In genomic region chr2:26184086-26184485, GRCh38 we compare ENCODE assay signal across 10 cellular contexts. TPM values are rescaled to one million over a fixed set of nuclear protein-coding genes. Genes with fewer than 3 reads are reported as not detected.
DNase-seq lines count a peak whose midpoint lies in the region; ATAC-seq and TF ChIP-seq lines count a peak whose summit lies in the region.
"Had no signal": no experiment of that assay in that cellular context is flagged by ENCODE, and none has a peak within 500 bp of the region (broad histone marks: within the 10 kb centered on the region; RNA-seq: fewer than 3 reads in every experiment).

No MANE protein-coding gene starts in this region.

- no peaks in the 10 kb centered on the region for H3K9me3 ChIP-seq in CD4-positive, CD25-positive, alpha-beta regulatory T cell (ENCODE audit: control insufficient read depth in 2 of 2, low read length in 2 of 2)
- H3K9me3 ChIP-seq in T-helper 17 cell (ENCODE audit: control insufficient read depth, low read length, poor library complexity, severe bottlenecking) (no peaks in the 10 kb centered on the region), trophoblast cell (ENCODE audit: insufficient read depth, low read depth, low read length) (no peaks in the 10 kb centered on the region)
- H3K9me3 ChIP-seq: thyroid gland had no signal

- no peak overlapping the region for H4K91ac ChIP-seq in trophoblast cell (ENCODE audit: low read depth, low read length)

- no peak overlapping the region for H2BK120ac ChIP-seq in trophoblast cell (ENCODE audit: insufficient read depth, low read length, poor library complexity)

- no peak overlapping the region for H3K4ac ChIP-seq in trophoblast cell (ENCODE audit: low read depth, low read length)

- no peaks in the 10 kb centered on the region for H3K36me3 ChIP-seq in CD4-positive, CD25-positive, alpha-beta regulatory T cell (ENCODE audit: control insufficient read depth, insufficient read depth, low read length)
- no peaks in the 10 kb centered on the region for H3K36me3 ChIP-seq in trophoblast cell (ENCODE audit: control insufficient read depth in 1 of 2, insufficient read depth in 2 of 2, low read length in 2 of 2)
- H3K36me3 ChIP-seq: thyroid gland had no signal

- no CpG with 5 or more reads among the region's 35 CpGs for WGBS in trophoblast cell (ENCODE audit: extremely low coverage, insufficient coverage, insufficient read length)

- peak overlapping the region; percentile 76 for H3K4me2 ChIP-seq in trophoblast cell (ENCODE audit: low read length)

- H3K9ac ChIP-seq in trophoblast cell (ENCODE audit: low read length) = no peak overlapping the region

- no peak overlapping the region for H3K18ac ChIP-seq in trophoblast cell (ENCODE audit: low read length)

- H3K27me3 ChIP-seq in CD4-positive, CD25-positive, alpha-beta regulatory T cell (ENCODE audit: control insufficient read depth, insufficient read depth, low read length) = no peaks in the 10 kb centered on the region
- H3K27me3 ChIP-seq in trophoblast cell (ENCODE audit: insufficient read depth, low read length) = peaks cover 2% of the 10 kb centered on the region
- H3K27me3 ChIP-seq: thyroid gland had no signal

- no peak overlapping the region for H2AK5ac ChIP-seq in trophoblast cell (ENCODE audit: low read length)

- no peak for ATAC-seq in CD4-positive, CD25-positive, alpha-beta regulatory T cell (ENCODE audit: low read depth in 2 of 2)
- no peak for ATAC-seq in T-helper 17 cell
- no peak for ATAC-seq in HG02884 (IDR thresholded peaks at IDR 0.05; ENCODE audit: unreplicated experiment)

- H2AFZ ChIP-seq in trophoblast cell (ENCODE audit: insufficient read depth, low read length, poor library complexity) = no peak overlapping the region

- peak overlapping the region; percentile 87 to 92 (median 88) for H3K27ac Mint-ChIP-seq in CD4-positive, CD25-positive, alpha-beta regulatory T cell
- H3K27ac Mint-ChIP-seq in T-helper 17 cell = no peak overlapping the region

- peaks cover 4% of the 10 kb centered on the region for H3K79me1 ChIP-seq in trophoblast cell (ENCODE audit: low read length)

- H2BK12ac ChIP-seq in trophoblast cell (ENCODE audit: low read length) = no peak overlapping the region

- peaks cover 17% of the 10 kb centered on the region for H3K27me3 Mint-ChIP-seq in CD4-positive, CD25-positive, alpha-beta regulatory T cell
- H3K27me3 Mint-ChIP-seq in T-helper 17 cell = peaks cover 16% of the 10 kb centered on the region

- H3K4me1 Mint-ChIP-seq in CD4-positive, CD25-positive, alpha-beta regulatory T cell = peaks cover 0 to 38% (median 20%) of the 10 kb centered on the region in 4 donors
- H3K4me1 Mint-ChIP-seq in T-helper 17 cell = peaks cover 24% of the 10 kb centered on the region

- peaks cover 1% of the 10 kb centered on the region for H3K79me2 ChIP-seq in trophoblast cell (ENCODE audit: control insufficient read depth, insufficient read depth, low read length, poor library complexity)

- no peak for DNase-seq in CD4-positive, CD25-positive, alpha-beta regulatory T cell
- no peak for DNase-seq in T-helper 17 cell
- no peak for DNase-seq in fibroblast of the aortic adventitia (ENCODE audit: low read depth)
- DNase-seq in trophoblast cell = no peak
- no peak for DNase-seq in globus pallidus (ENCODE audit: low spot score)
- no peak for DNase-seq in RPMI8226
- no peak for DNase-seq in activated gamma-delta T cell (lab: John Stamatoyannopoulos, UW)
- DNase-seq: NCI-H526 treated with DMSO at 0.1 percent for 48 hours had no signal

- H3K9me3 Mint-ChIP-seq in CD4-positive, CD25-positive, alpha-beta regulatory T cell = no peaks in the 10 kb centered on the region

- H3K14ac ChIP-seq in trophoblast cell (ENCODE audit: low read length) = no peak overlapping the region

- TF ChIP-seq CTCF in fibroblast of the aortic adventitia (IDR thresholded peaks at IDR 0.05; ENCODE audit: insufficient read depth, low read length) = no peak

- H3K4me1 ChIP-seq in CD4-positive, CD25-positive, alpha-beta regulatory T cell (ENCODE audit: control insufficient read depth, insufficient read depth, low read length, poor library complexity, severe bottlenecking) = peaks cover 18% of the 10 kb centered on the region
- H3K4me1 ChIP-seq in trophoblast cell (ENCODE audit: control insufficient read depth in 1 of 2, insufficient read depth in 2 of 2, low read length in 2 of 2) = peaks cover 4 to 10% of the 10 kb centered on the region in 2 experiments

- H3K4me3 Mint-ChIP-seq in CD4-positive, CD25-positive, alpha-beta regulatory T cell = peak overlapping the region; percentile 69 to 94 (median 82)
- H3K4me3 Mint-ChIP-seq in T-helper 17 cell = peak overlapping the region; percentile 83

- H3K23ac ChIP-seq in trophoblast cell (ENCODE audit: low read length) = no peak overlapping the region

- H3K36me3 Mint-ChIP-seq in CD4-positive, CD25-positive, alpha-beta regulatory T cell = no peaks in the 10 kb centered on the region
- H3K36me3 Mint-ChIP-seq in T-helper 17 cell (ENCODE audit: low read depth) = peaks cover 3% of the 10 kb centered on the region

- no peak overlapping the region for H3K27ac ChIP-seq in CD4-positive, CD25-positive, alpha-beta regulatory T cell (ENCODE audit: insufficient read depth, low read length, poor library complexity, severe bottlenecking)
- no peak overlapping the region for H3K27ac ChIP-seq in trophoblast cell (ENCODE audit: low read depth, low read length)
- H3K27ac ChIP-seq: thyroid gland had no signal

- H2BK5ac ChIP-seq in trophoblast cell (ENCODE audit: low read depth, low read length, poor library complexity) = no peak overlapping the region

- no peak overlapping the region for H3K4me3 ChIP-seq in CD4-positive, CD25-positive, alpha-beta regulatory T cell (ENCODE audit: low read depth, low read length)
- H3K4me3 ChIP-seq in fibroblast of the aortic adventitia (ENCODE audit: low read depth, low read length) (peak overlapping the region; percentile 69), trophoblast cell (ENCODE audit: low read depth, low read length) (no peak overlapping the region)

- H4K12ac ChIP-seq in trophoblast cell (ENCODE audit: low read depth, low read length) = peak overlapping the region; percentile 65

- peak overlapping the region; percentile 69 for H4K8ac ChIP-seq in trophoblast cell (ENCODE audit: low read depth, low read length)

RNA-seq across cellular contexts. Expression of gene GAREM2, which starts 11.2 kb away (rescaled TPM):
- total RNA-seq in CD4-positive, CD25-positive, alpha-beta regulatory T cell = 4.0 TPM
- polyA plus RNA-seq in CD4-positive, CD25-positive, alpha-beta regulatory T cell = 1 to 10 TPM in 3 of 4 donors, under 1 TPM in 1; 0.77 to 1.7 (median 1.2) TPM
- 1 to 10 TPM; 3.6 to 6.5 TPM for total RNA-seq in T-helper 17 cell
- 0.57 and 2.4 TPM in 2 replicates for total RNA-seq in fibroblast of the aortic adventitia (ENCODE audit: low replicate concordance)
- polyA plus RNA-seq in trophoblast cell (2013) = 6.4 and 9.2 TPM in 2 replicates
